ENCODE assay signal across 8 cellular contexts in genomic region chr7:141702047-141702567, GRCh38. TPM values are rescaled to one million over a fixed set of nuclear protein-coding genes. Genes with fewer than 3 reads are reported as not detected.
A peak's percentile ranks its signal among the peaks of the same experiment; 100 is the strongest.
DNase-seq lines count a peak whose midpoint lies in the region; ATAC-seq, FAIRE-seq and TF ChIP-seq lines count a peak whose summit lies in the region.

A gene with protein sequence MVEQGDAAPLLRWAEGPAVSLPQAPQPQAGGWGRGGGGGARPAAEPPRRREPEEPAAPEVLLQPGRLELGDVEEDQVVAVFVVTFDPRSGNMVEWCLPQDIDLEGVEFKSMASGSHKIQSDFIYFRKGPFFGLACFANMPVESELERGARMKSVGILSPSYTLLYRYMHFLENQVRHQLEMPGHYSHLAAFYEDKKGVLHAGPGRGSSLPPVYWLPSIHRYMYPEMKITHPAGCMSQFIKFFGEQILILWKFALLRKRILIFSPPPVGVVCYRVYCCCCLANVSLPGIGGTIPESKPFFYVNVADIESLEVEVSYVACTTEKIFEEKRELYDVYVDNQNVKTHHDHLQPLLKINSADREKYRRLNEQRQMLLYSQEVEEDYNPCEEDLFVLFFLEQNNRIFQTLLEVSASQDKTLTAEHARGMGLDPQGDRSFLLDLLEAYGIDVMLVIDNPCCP (minus strand): TSS chr7:141702166. CDS start chr7:141702153, 13 bp downstream.

- no peaks in the 10 kb centered on the region for H3K36me3 ChIP-seq in skeletal muscle satellite cell (ENCODE audit: insufficient read depth, low read length)

- no peaks in the 10 kb centered on the region for H3K27me3 ChIP-seq in skeletal muscle satellite cell (ENCODE audit: control insufficient read depth, insufficient read depth, low read length)

- H3K9me3 ChIP-seq in skeletal muscle satellite cell (replicated peaks; ENCODE audit: low read length): no peaks in the 10 kb centered on the region

- peak within 1 kb of the TSS; percentile 87 for H3K4me2 ChIP-seq in skeletal muscle satellite cell (ENCODE audit: low read length)

- DNase-seq in DMS53 treated with DMSO at 0.1 percent for 48 hours (lab: John Stamatoyannopoulos, UW; ENCODE audit: unreplicated experiment) (peak; percentile 62), HTR-8/SVneo (ENCODE audit: insufficient read length, low spot score) (peak; percentile 28), iPS-NIHi11 (ENCODE audit: low spot score) (peak; percentile 81), amniotic stem cell (lab: John Stamatoyannopoulos, UW) (no peak)
- peak; percentile 48 for DNase-seq in T-helper 2 cell treated with Interferon-gamma antibody and Interleukin-4, amounts not matched to agents 5 μg/mL and 100 μg/mL, for 36 hours (ENCODE audit: low spot score)

- TF ChIP-seq CTCF in brain (conservative IDR thresholded peaks at IDR 0.05): no peak

- H3K36me3 Mint-ChIP-seq in T-helper 2 cell treated with Interferon-gamma antibody and Interleukin-4, amounts not matched to agents 5 μg/mL and 100 μg/mL, for 36 hours (ENCODE audit: low read depth): peaks cover 3% of the 10 kb centered on the region
- H3K36me3 Mint-ChIP-seq in brain: no peaks in the 10 kb centered on the region

- peaks cover 35% of the 10 kb centered on the region for H3K4me1 Mint-ChIP-seq in T-helper 2 cell treated with Interferon-gamma antibody and Interleukin-4, amounts not matched to agents 5 μg/mL and 100 μg/mL, for 36 hours (ENCODE audit: low read depth)
- H3K4me1 Mint-ChIP-seq in brain: peaks cover 57% of the 10 kb centered on the region

- peak within 1 kb of the TSS; percentile 80 for H3K27ac Mint-ChIP-seq in T-helper 2 cell treated with Interferon-gamma antibody and Interleukin-4, amounts not matched to agents 5 μg/mL and 100 μg/mL, for 36 hours
- peak within 1 kb of the TSS; percentile 68 to 90 (median 76) for H3K27ac Mint-ChIP-seq in brain

- H3K27me3 Mint-ChIP-seq in T-helper 2 cell treated with Interferon-gamma antibody and Interleukin-4, amounts not matched to agents 5 μg/mL and 100 μg/mL, for 36 hours (ENCODE audit: low read depth): peaks cover 21% of the 10 kb centered on the region
- H3K27me3 Mint-ChIP-seq in brain: peaks cover 6% of the 10 kb centered on the region

- H3K4me1 ChIP-seq in skeletal muscle satellite cell (ENCODE audit: control insufficient read depth, insufficient read depth, low read length): peaks cover 15% of the 10 kb centered on the region

- peak within 1 kb of the TSS; percentile 57 for H3K9ac ChIP-seq in skeletal muscle satellite cell (ENCODE audit: low read depth, low read length)

- FAIRE-seq in HTR-8/SVneo (lab: Jason Lieb, UNC): no peak

- ATAC-seq in GM21360 (IDR thresholded peaks at IDR 0.05; ENCODE audit: unreplicated experiment): peak; percentile 74

- peak within 1 kb of the TSS; percentile 69 for H3K4me3 Mint-ChIP-seq in T-helper 2 cell treated with Interferon-gamma antibody and Interleukin-4, amounts not matched to agents 5 μg/mL and 100 μg/mL, for 36 hours
- H3K4me3 Mint-ChIP-seq in brain: peak within 1 kb of the TSS; percentile 84 to 88 (median 85)

- peak within 1 kb of the TSS; percentile 74 for H3K4me3 ChIP-seq in skeletal muscle satellite cell (ENCODE audit: low read length)

- H3K9me3 Mint-ChIP-seq in T-helper 2 cell treated with Interferon-gamma antibody and Interleukin-4, amounts not matched to agents 5 μg/mL and 100 μg/mL, for 36 hours: no peaks in the 10 kb centered on the region
- no peaks in the 10 kb centered on the region for H3K9me3 Mint-ChIP-seq in brain

RNA-seq across cellular contexts. Expression of the gene that starts here (rescaled TPM):
- 13.0 TPM for polyA plus RNA-seq in brain (ENCODE audit: insufficient read depth, low read depth, low replicate concordance)
- 3.7 and 4.8 TPM in 2 replicates for total RNA-seq in skeletal muscle satellite cell (2012; rRNA removed)
